In the genomic region with DNA sequence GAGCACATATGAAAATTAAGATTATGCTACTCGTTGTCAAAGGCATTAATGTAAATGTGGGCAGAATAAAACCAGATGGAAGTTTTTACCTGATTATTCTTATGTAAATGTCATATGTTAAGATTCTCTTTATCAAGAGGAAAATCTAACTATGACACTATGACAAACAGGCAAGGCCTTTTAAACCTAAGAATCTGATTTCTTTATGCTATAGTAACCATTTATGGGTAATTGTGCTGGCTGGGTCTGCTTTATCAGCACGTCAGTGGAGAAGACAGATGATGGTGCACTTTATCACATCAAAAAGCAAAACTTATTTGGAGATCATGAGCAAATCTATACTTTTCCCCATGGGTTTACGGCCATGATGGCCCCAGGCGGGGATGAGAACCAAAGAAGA, we compare ENCODE assay signal across 30 cellular contexts.
"Had no signal": no experiment of that assay in that cellular context is flagged by ENCODE, and none has a peak within 500 bp of the region (broad histone marks: within the 10 kb centered on the region; RNA-seq: fewer than 3 reads in every experiment).

No MANE protein-coding gene starts in this region.

- DNase-seq: activated effector memory CD4-positive, alpha-beta T cell treated with anti-CD3 and anti-CD28 coated beads, Interleukin-2, amount 50 U/mL, for 16 hours; activated effector memory CD4-positive, alpha-beta T cell treated with Interleukin-2 at 50 U/mL for 16 hours; activated gamma-delta T cell; activated gamma-delta T cell treated with Interleukin-2 at 50 U/mL for 16 hours; activated naive CD4-positive, alpha-beta T cell; activated naive CD4-positive, alpha-beta T cell treated with anti-CD3 and anti-CD28 coated beads for 36 hours; activated naive CD4-positive, alpha-beta T cell treated with anti-CD3 and anti-CD28 coated beads, Interleukin-2, amount 10 ng/mL, durations not matched to agents 7 days and 5 days; activated naive CD4-positive, alpha-beta T cell treated with anti-CD3 and anti-CD28 coated beads, Interleukin-2, amount 50 U/mL, for 16 hours; activated naive CD4-positive, alpha-beta T cell treated with Interleukin-2 at 50 U/mL for 16 hours; activated naive CD8-positive, alpha-beta T cell treated with anti-CD3 and anti-CD28 coated beads for 36 hours; activated naive CD8-positive, alpha-beta T cell treated with anti-CD3 and anti-CD28 coated beads, Interleukin-2, amount 10 ng/mL, durations not matched to agents 7 days and 5 days; activated naive CD8-positive, alpha-beta T cell treated with anti-CD3 and anti-CD28 coated beads, Interleukin-2, amount 50 U/mL, for 24 hours; activated T-cell treated with anti-CD3 and anti-CD28 coated beads, Interleukin-2, amount 50 U/mL, for 24 hours; activated T-cell treated with anti-CD3 and anti-CD28 coated beads, Interleukin-2, amount 50 U/mL, for 4 hours; activated T-cell treated with anti-CD3 and anti-CD28 coated beads, Interleukin-2, amount 50 U/mL, for 48 hours; activated T-cell treated with anti-CD3 and anti-CD28 coated beads, Interleukin-2, amount 50 U/mL, for 72 hours; adrenal gland; amygdala; anterior cingulate cortex; aorta; body of pancreas; brain microvascular endothelial cell; caudate nucleus; central memory CD4-positive, alpha-beta T cell; cerebellar nuclear complex had no signal

- H3K36me3 ChIP-seq: adrenal gland, ascending aorta, brain microvascular endothelial cell, breast epithelium, cardiac muscle cell had no signal

- H3K9me3 ChIP-seq: adrenal gland, ascending aorta, body of pancreas, breast epithelium had no signal

- H3K27ac ChIP-seq: adrenal gland, ascending aorta, body of pancreas, brain microvascular endothelial cell, breast epithelium, cardiac muscle cell had no signal

- H3K4me3 ChIP-seq: adrenal gland, ascending aorta, body of pancreas, breast epithelium, cardiac muscle cell had no signal

- ATAC-seq: activated naive CD4-positive, alpha-beta T cell treated with anti-CD3 and anti-CD28 coated beads, Interleukin-2, amount 50 U/mL, for 72 hours; activated naive CD8-positive, alpha-beta T cell treated with anti-CD3 and anti-CD28 coated beads, Interleukin-2, amount 50 U/mL, for 24 hours; activated T-cell treated with anti-CD3 and anti-CD28 coated beads, Interleukin-2, amount 50 U/mL, for 4 hours; activated T-cell treated with anti-CD3 and anti-CD28 coated beads, Interleukin-2, amount 50 U/mL, for 72 hours; activated T-helper 17 cell treated with anti-CD3 and anti-CD28 coated beads, Interleukin-2, amount 50 U/mL, for 72 hours; body of pancreas had no signal

- H3K27me3 ChIP-seq: adrenal gland, ascending aorta, body of pancreas, brain microvascular endothelial cell, breast epithelium, cardiac muscle cell had no signal

- H3K4me1 ChIP-seq: adrenal gland, ascending aorta, body of pancreas, breast epithelium had no signal
